ENCODE assay signal across 14 cellular contexts in genomic region chr7:43700646-43701501, GRCh38. TPM values are rescaled to one million over a fixed set of nuclear protein-coding genes. Genes with fewer than 3 reads are reported as not detected.
DNase-seq lines count a peak whose midpoint lies in the region; ATAC-seq and TF ChIP-seq lines count a peak whose summit lies in the region.
"Had no signal": no experiment of that assay in that cellular context is flagged by ENCODE, and none has a peak within 500 bp of the region (broad histone marks: within the 10 kb centered on the region; RNA-seq: fewer than 3 reads in every experiment).

No MANE protein-coding gene starts in this region.

- TF ChIP-seq CTCF in CD4-positive, alpha-beta T cell (IDR thresholded peaks at IDR 0.05) = no peak
- no peak for TF ChIP-seq CTCF in KMS-11 (conservative IDR thresholded peaks at IDR 0.05; ENCODE audit: low read depth, low read length)

- H3K4me1 Mint-ChIP-seq in CD4-positive, alpha-beta T cell (ENCODE audit: low read depth) = peaks cover 65% of the 10 kb centered on the region
- peaks cover 39% of the 10 kb centered on the region for H3K4me1 Mint-ChIP-seq in central memory CD8-positive, alpha-beta T cell

- H3F3A ChIP-seq in GM23248 (ENCODE audit: insufficient read depth) = peaks cover 48% of the 10 kb centered on the region

- H3K4me3 ChIP-seq in GM23248 (no peak overlapping the region), KMS-11 (IDR thresholded peaks at IDR 0.05; ENCODE audit: insufficient read depth, low read depth, low read length) (no peak overlapping the region)
- H3K4me3 ChIP-seq: coronary artery, esophagus squamous epithelium, stomach had no signal

- H3K27ac Mint-ChIP-seq in CD4-positive, alpha-beta T cell = peak overlapping the region; percentile 66
- no peak overlapping the region for H3K27ac Mint-ChIP-seq in central memory CD8-positive, alpha-beta T cell (ENCODE audit: low read depth)

- H3K9me3 Mint-ChIP-seq in CD4-positive, alpha-beta T cell = no peaks in the 10 kb centered on the region
- no peaks in the 10 kb centered on the region for H3K9me3 Mint-ChIP-seq in central memory CD8-positive, alpha-beta T cell
- H3K9me3 Mint-ChIP-seq: IgD-negative memory B cell had no signal

- H3K27ac ChIP-seq in CD4-positive, alpha-beta T cell (ENCODE audit: low read depth, low read length) = no peak overlapping the region
- H3K27ac ChIP-seq in GM23248 (peak overlapping the region; percentile 34), KMS-11 (no peak overlapping the region)
- H3K27ac ChIP-seq: coronary artery, esophagus squamous epithelium, stomach had no signal

- no peaks in the 10 kb centered on the region for H3K9me3 ChIP-seq in CD4-positive, alpha-beta T cell (ENCODE audit: control insufficient read depth, low read length)
- no peaks in the 10 kb centered on the region for H3K9me3 ChIP-seq in GM23248 (ENCODE audit: low read depth)
- H3K9me3 ChIP-seq: esophagus squamous epithelium, stomach had no signal

- no peaks in the 10 kb centered on the region for H3K9me2 ChIP-seq in GM23248 (ENCODE audit: insufficient read depth)

- no peaks in the 10 kb centered on the region for H3K27me3 ChIP-seq in CD4-positive, alpha-beta T cell (ENCODE audit: control insufficient read depth, insufficient read depth, low read length)
- no peaks in the 10 kb centered on the region for H3K27me3 ChIP-seq in GM23248 (replicated peaks; ENCODE audit: insufficient read depth)
- H3K27me3 ChIP-seq in KMS-11 (ENCODE audit: insufficient read depth, low read depth) = no peaks in the 10 kb centered on the region
- H3K27me3 ChIP-seq: esophagus squamous epithelium, stomach had no signal

- WGBS in GM23248 (ENCODE audit: low coverage in 1 of 2, low lambda C conversion rate in 2 of 2, missing lambda C conversion rate in 2 of 2), 2 experiments = 42 to 51% methylated on average over 2 of the region's 2 CpGs

- no peak overlapping the region for H3K4me2 ChIP-seq in GM23248 (ENCODE audit: unreplicated experiment)
- H3K4me2 ChIP-seq in KMS-11 = peak overlapping the region; percentile 74; the same call in 1 of the 2 replicates

- CTCF ChIA-PET in CD4-positive, alpha-beta T cell (lab: Charles Lee) = interaction anchor here (1.2 to 6.6 kb wide), 23 partner anchors 10 to 138 kb away, joined by 3 to 323 read pairs (median 6); partner anchors contain the start of genes COA1 and STK17A

- H2AFZ ChIP-seq in GM23248 (no peak overlapping the region), KMS-11 (ENCODE audit: low read depth) (no peak overlapping the region)

- no peaks in the 10 kb centered on the region for H3K27me3 Mint-ChIP-seq in CD4-positive, alpha-beta T cell
- no peaks in the 10 kb centered on the region for H3K27me3 Mint-ChIP-seq in central memory CD8-positive, alpha-beta T cell
- H3K27me3 Mint-ChIP-seq: IgD-negative memory B cell had no signal

- H3K79me2 ChIP-seq in GM23248 (ENCODE audit: insufficient read depth) = peaks cover 81% of the 10 kb centered on the region
- H3K79me2 ChIP-seq in KMS-11 (ENCODE audit: insufficient read depth, low read depth) = peaks cover 83% of the 10 kb centered on the region

- in situ Hi-C loops in GM23248 (cut with MboI) = loop anchor here (10.0 to 25.0 kb wide), 3 partner anchors 126 to 414 kb away; no protein-coding TSS in a partner anchor

- ATAC-seq in CD4-positive, alpha-beta T cell (ENCODE audit: poor library complexity) = peak; percentile 16
- peak; percentile 50 for ATAC-seq in central memory CD8-positive, alpha-beta T cell (replicated peaks; ENCODE audit: extremely low read depth, poor library complexity, severe bottlenecking)
- no peak for ATAC-seq in GM19351 (IDR thresholded peaks at IDR 0.05; ENCODE audit: unreplicated experiment)

- POLR2A ChIA-PET in CD4-positive, alpha-beta T cell (lab: Charles Lee) = interaction anchor here (1.0 to 5.6 kb wide), 10 partner anchors 22 to 116 kb away, joined by 3 to 254 read pairs (median 4); partner anchors contain the start of gene STK17A

- H3K36me3 Mint-ChIP-seq in CD4-positive, alpha-beta T cell (ENCODE audit: low read depth) = peaks cover 5% of the 10 kb centered on the region
- H3K36me3 Mint-ChIP-seq in central memory CD8-positive, alpha-beta T cell (ENCODE audit: insufficient read depth) = peaks cover 8% of the 10 kb centered on the region

- no peaks in the 10 kb centered on the region for H3K36me3 ChIP-seq in GM23248 (ENCODE audit: low read depth)
- no peaks in the 10 kb centered on the region for H3K36me3 ChIP-seq in KMS-11 (ENCODE audit: insufficient read depth)

- no peak for DNase-seq in CD4-positive, alpha-beta T cell
- DNase-seq in GM23248 (peak; percentile 53), NCI-H446 treated with DMSO at 0.1 percent for 48 hours (lab: John Stamatoyannopoulos, UW) (no peak), HuH-7.5 (ENCODE audit: low spot score) (no peak)
- DNase-seq in central memory CD8-positive, alpha-beta T cell (ENCODE audit: low spot score in 2 of 2) = no peak
- no peak for DNase-seq in stimulated activated CD4-positive, alpha-beta T cell treated with anti-CD3 and anti-CD28 coated beads, Interleukin-12 subunit alpha, Interleukin-12 subunit beta, amount 100 ng/mL, for 4 hours
- DNase-seq: esophagus squamous epithelium, H7, stomach had no signal

- peaks cover 47% of the 10 kb centered on the region for H3K4me1 ChIP-seq in GM23248 (ENCODE audit: insufficient read depth)
- H3K4me1 ChIP-seq in KMS-11 (ENCODE audit: low read depth, poor library complexity, severe bottlenecking) = peaks cover 73% of the 10 kb centered on the region

- H3K9ac ChIP-seq in GM23248 (no peak overlapping the region), KMS-11 (no peak overlapping the region)

- intact Hi-C loops in CD4-positive, alpha-beta T cell (cut with DNase I, micrococcal nuclease) = loop anchor here (1.0 to 2.0 kb wide), 5 partner anchors 20 to 138 kb away; no protein-coding TSS in a partner anchor

- H4K20me1 ChIP-seq in GM23248 (ENCODE audit: insufficient read depth) (no peaks in the 10 kb centered on the region), KMS-11 (ENCODE audit: insufficient read depth) (peaks cover 5% of the 10 kb centered on the region; the same call in 1 of the 2 replicates)

- H3K4me3 Mint-ChIP-seq in CD4-positive, alpha-beta T cell = no peak overlapping the region
- H3K4me3 Mint-ChIP-seq in central memory CD8-positive, alpha-beta T cell = no peak overlapping the region
- H3K4me3 Mint-ChIP-seq: nephron had no signal

RNA-seq across cellular contexts. Expression of gene COA1, which starts 28.4 kb away (rescaled TPM):
- total RNA-seq in CD4-positive, alpha-beta T cell = 10 to 100 TPM; 78.9 to 80.7 TPM
- total RNA-seq in GM23248 (2014; rRNA removed; shearing (Covaris generic)) = 26.1 and 53.4 TPM in 2 replicates
- polyA plus RNA-seq in GM23248 (2016; fragmentation: Nextera tagmentation; extraction: Ambion mirVana) = 54.3 and 59.5 TPM in 2 replicates

RNA-seq across cellular contexts. Expression of gene BLVRA, which starts 57.6 kb away (rescaled TPM):
- total RNA-seq in CD4-positive, alpha-beta T cell = 10 to 100 TPM; 15.7 TPM
- total RNA-seq in GM23248 (2014; rRNA removed; shearing (Covaris generic)) = 12.8 and 14.7 TPM in 2 replicates
- 47.0 and 52.6 TPM in 2 replicates for polyA plus RNA-seq in GM23248 (2016; fragmentation: Nextera tagmentation; extraction: Ambion mirVana)
